19 cellular contexts compared by ENCODE assay signal in genomic region chr7:24916463-24917040, GRCh38.
DNase-seq lines count a peak whose midpoint lies in the region; ATAC-seq and TF ChIP-seq lines count a peak whose summit lies in the region.
"Had no signal": no experiment of that assay in that cellular context is flagged by ENCODE, and none has a peak within 500 bp of the region (broad histone marks: within the 10 kb centered on the region; RNA-seq: fewer than 3 reads in every experiment).

No MANE protein-coding gene starts in this region.

- H4K91ac ChIP-seq in IMR-90 (ENCODE audit: insufficient read depth, low read depth, low read length) = no peak overlapping the region

- no peaks in the 10 kb centered on the region for H3K9me3 Mint-ChIP-seq in activated T-cell treated with anti-CD3 and anti-CD28 coated beads, Interleukin-2, amount 50 U/mL, for 24 hours
- no peaks in the 10 kb centered on the region for H3K9me3 Mint-ChIP-seq in activated naive CD8-positive, alpha-beta T cell treated with anti-CD3 and anti-CD28 coated beads, Interleukin-2, amount 50 U/mL, for 24 hours
- no peaks in the 10 kb centered on the region for H3K9me3 Mint-ChIP-seq in stimulated activated memory B cell treated with anti-CD40 and anti-IgM and Interleukin-4, amounts not matched to agents 10 μg/mL and 1 μg/mL and 100 μg/mL, for 72 hours
- H3K9me3 Mint-ChIP-seq: nephron had no signal

- CTCF ChIA-PET in IMR-90 (lab: Yijun Ruan, JAX) = no interaction called here

- TF ChIP-seq RAD21 in IMR-90 (IDR thresholded peaks at IDR 0.05; ENCODE audit: low read length) = no peak

- dilution Hi-C loops in IMR-90 (cut with HindIII; ENCODE audit: low sequenced_read_pairs, unreplicated experiment) = no loop called here

- H3K23ac ChIP-seq in IMR-90 (ENCODE audit: low read depth, low read length) = no peak overlapping the region

- BruUV-seq in IMR-90 (replicated peaks; lab: Mats Ljungman, UMichigan) = no TSS peak

- peaks cover 93% of the 10 kb centered on the region for H3K4me1 Mint-ChIP-seq in activated T-cell treated with anti-CD3 and anti-CD28 coated beads, Interleukin-2, amount 50 U/mL, for 24 hours (ENCODE audit: low read depth)
- peaks cover 69% of the 10 kb centered on the region for H3K4me1 Mint-ChIP-seq in activated naive CD8-positive, alpha-beta T cell treated with anti-CD3 and anti-CD28 coated beads, Interleukin-2, amount 50 U/mL, for 24 hours
- peaks cover 97% of the 10 kb centered on the region for H3K4me1 Mint-ChIP-seq in stimulated activated memory B cell treated with anti-CD40 and anti-IgM and Interleukin-4, amounts not matched to agents 10 μg/mL and 1 μg/mL and 100 μg/mL, for 72 hours

- H3K4me3 Mint-ChIP-seq in activated T-cell treated with anti-CD3 and anti-CD28 coated beads, Interleukin-2, amount 50 U/mL, for 24 hours = peak overlapping the region; percentile 30
- H3K4me3 Mint-ChIP-seq in activated naive CD8-positive, alpha-beta T cell treated with anti-CD3 and anti-CD28 coated beads, Interleukin-2, amount 50 U/mL, for 24 hours = peak overlapping the region; percentile 46
- peak overlapping the region; percentile 2 for H3K4me3 Mint-ChIP-seq in stimulated activated memory B cell treated with anti-CD40 and anti-IgM and Interleukin-4, amounts not matched to agents 10 μg/mL and 1 μg/mL and 100 μg/mL, for 72 hours
- H3K4me3 Mint-ChIP-seq: CD14-positive monocyte, nephron had no signal

- no peak for TF ChIP-seq POLR2A in IMR-90 (IDR thresholded peaks at IDR 0.05; ENCODE audit: low read depth, low read length)

- no peak overlapping the region for H3K9ac ChIP-seq in IMR-90 (ENCODE audit: low read depth, low read length)
- H3K9ac ChIP-seq: parathyroid adenoma had no signal

- peak overlapping the region; percentile 7; the same call in 1 of the 2 replicates for H3K18ac ChIP-seq in IMR-90 (ENCODE audit: low read depth, low read length)

- H2BK20ac ChIP-seq in IMR-90 (ENCODE audit: low read depth, low read length) = no peak overlapping the region

- peaks cover 15% of the 10 kb centered on the region for H3K4me1 ChIP-seq in IMR-90 (ENCODE audit: control insufficient read depth, insufficient read depth, low read length)

- WGBS in IMR-90 (ENCODE audit: extremely low coverage in 2 of 2, insufficient read length in 1 of 2), 2 experiments = no CpG with 5 or more reads among the region's 4 CpGs

- H4K5ac ChIP-seq in IMR-90 (ENCODE audit: low read depth, low read length) = no peak overlapping the region

- H3K9me1 ChIP-seq in IMR-90 (ENCODE audit: insufficient read depth, low read length) = peaks cover 9% of the 10 kb centered on the region

- H3K36me3 Mint-ChIP-seq in activated T-cell treated with anti-CD3 and anti-CD28 coated beads, Interleukin-2, amount 50 U/mL, for 24 hours (ENCODE audit: low read depth) = peaks cover 30% of the 10 kb centered on the region
- H3K36me3 Mint-ChIP-seq in activated naive CD8-positive, alpha-beta T cell treated with anti-CD3 and anti-CD28 coated beads, Interleukin-2, amount 50 U/mL, for 24 hours (ENCODE audit: low read depth) = peaks cover 36% of the 10 kb centered on the region
- peaks cover 10% of the 10 kb centered on the region for H3K36me3 Mint-ChIP-seq in stimulated activated memory B cell treated with anti-CD40 and anti-IgM and Interleukin-4, amounts not matched to agents 10 μg/mL and 1 μg/mL and 100 μg/mL, for 72 hours
- H3K36me3 Mint-ChIP-seq: CD14-positive monocyte had no signal

- no peak overlapping the region for H2BK5ac ChIP-seq in IMR-90 (ENCODE audit: low read depth, low read length, poor library complexity, severe bottlenecking)

- H4K20me1 ChIP-seq in IMR-90 (ENCODE audit: insufficient read depth, low read length) = peaks cover 18% of the 10 kb centered on the region; the same call in 1 of the 2 replicates

- in situ Hi-C loops in IMR-90 (cut with MboI; ENCODE audit: low sequenced_read_pairs) = no loop called here

- DNase-seq in activated T-cell treated with anti-CD3 and anti-CD28 coated beads, Interleukin-2, amount 50 U/mL, for 24 hours = no peak
- DNase-seq in activated T-cell treated with anti-CD3 and anti-CD28 coated beads, Interleukin-2, amount 50 U/mL, for 1 hour = no peak
- no peak for DNase-seq in IMR-90
- DNase-seq in activated naive CD8-positive, alpha-beta T cell treated with anti-CD3 and anti-CD28 coated beads, Interleukin-2, amount 50 U/mL, for 24 hours = no peak
- DNase-seq: ACHN, head of caudate nucleus, KG1, NCI-H1930, NCI-H446 treated with DMSO at 0.1 percent for 48 hours, thyroid gland had no signal

- H3K27ac ChIP-seq in IMR-90 (ENCODE audit: insufficient read depth, low read length) = no peak overlapping the region
- H3K27ac ChIP-seq: parathyroid adenoma, thyroid gland had no signal

- no peak overlapping the region for H3K14ac ChIP-seq in IMR-90 (replicated peaks; ENCODE audit: low read depth, low read length)

- H2BK15ac ChIP-seq in IMR-90 (ENCODE audit: low read depth, low read length) = no peak overlapping the region

- H3K9me3 ChIP-seq in IMR-90 (ENCODE audit: control insufficient read depth, insufficient read depth, low read length) = no peaks in the 10 kb centered on the region
- H3K9me3 ChIP-seq: thyroid gland had no signal

- POLR2A ChIA-PET in IMR-90 (lab: Charles Lee; ENCODE audit: unreplicated experiment) = no interaction called here

- H2AFZ ChIP-seq in IMR-90 (replicated peaks; ENCODE audit: low read length, poor library complexity) = no peak overlapping the region
- H2AFZ ChIP-seq: parathyroid adenoma had no signal

- no peak overlapping the region for H3K4me2 ChIP-seq in IMR-90 (ENCODE audit: low read depth, low read length)

- ATAC-seq in IMR-90 (ENCODE audit: low read depth) = no peak
- peak; percentile 31 for ATAC-seq in activated naive CD8-positive, alpha-beta T cell treated with anti-CD3 and anti-CD28 coated beads, Interleukin-2, amount 50 U/mL, for 24 hours
- ATAC-seq in stimulated activated memory B cell treated with anti-CD40 and anti-IgM and Interleukin-4, amounts not matched to agents 10 μg/mL and 1 μg/mL and 100 μg/mL, for 72 hours = no peak
- no peak for ATAC-seq in HG02938 (IDR thresholded peaks at IDR 0.05; ENCODE audit: unreplicated experiment)
- ATAC-seq in HG03045 (IDR thresholded peaks at IDR 0.05; ENCODE audit: unreplicated experiment) = no peak
- no peak for ATAC-seq in GM18498 (IDR thresholded peaks at IDR 0.05; ENCODE audit: unreplicated experiment)
- ATAC-seq: left lobe of liver, sciatic nerve had no signal

- TF ChIP-seq CTCF in IMR-90 (conservative IDR thresholded peaks at IDR 0.05; ENCODE audit: low read depth, low read length) = no peak

- no peak overlapping the region for H3K4ac ChIP-seq in IMR-90 (ENCODE audit: low read depth, low read length)

- H2BK120ac ChIP-seq in IMR-90 (ENCODE audit: low read depth, low read length) = no peak overlapping the region

- peaks cover 56 to 69% of the 10 kb centered on the region in 2 experiments for H3K79me1 ChIP-seq in IMR-90 (ENCODE audit: low read depth in 1 of 2, low read length in 2 of 2)

- no peaks in the 10 kb centered on the region for H3K27me3 ChIP-seq in IMR-90 (ENCODE audit: control insufficient read depth, insufficient read depth, low read length)
- H3K27me3 ChIP-seq: thyroid gland had no signal

- peak overlapping the region; percentile 77 for H3K27ac Mint-ChIP-seq in activated T-cell treated with anti-CD3 and anti-CD28 coated beads, Interleukin-2, amount 50 U/mL, for 24 hours
- H3K27ac Mint-ChIP-seq in activated naive CD8-positive, alpha-beta T cell treated with anti-CD3 and anti-CD28 coated beads, Interleukin-2, amount 50 U/mL, for 24 hours = peak overlapping the region; percentile 81
- H3K27ac Mint-ChIP-seq in stimulated activated memory B cell treated with anti-CD40 and anti-IgM and Interleukin-4, amounts not matched to agents 10 μg/mL and 1 μg/mL and 100 μg/mL, for 72 hours = peak overlapping the region; percentile 71
- H3K27ac Mint-ChIP-seq: CD14-positive monocyte, nephron had no signal

- H3K4me3 ChIP-seq in IMR-90 (ENCODE audit: insufficient read depth, low read depth, low read length) = no peak overlapping the region
- H3K4me3 ChIP-seq: thyroid gland had no signal

- H3K36me3 ChIP-seq in IMR-90 (ENCODE audit: control insufficient read depth, insufficient read depth, low read length) = no peaks in the 10 kb centered on the region
- H3K36me3 ChIP-seq: thyroid gland had no signal

- no peak overlapping the region for H2AK5ac ChIP-seq in IMR-90 (ENCODE audit: low read depth, low read length)

- H4K8ac ChIP-seq in IMR-90 (ENCODE audit: low read depth in 2 of 2, low read length in 2 of 2) = no peak overlapping the region

- no peaks in the 10 kb centered on the region for H3K27me3 Mint-ChIP-seq in activated T-cell treated with anti-CD3 and anti-CD28 coated beads, Interleukin-2, amount 50 U/mL, for 24 hours
- no peaks in the 10 kb centered on the region for H3K27me3 Mint-ChIP-seq in activated naive CD8-positive, alpha-beta T cell treated with anti-CD3 and anti-CD28 coated beads, Interleukin-2, amount 50 U/mL, for 24 hours
- no peaks in the 10 kb centered on the region for H3K27me3 Mint-ChIP-seq in stimulated activated memory B cell treated with anti-CD40 and anti-IgM and Interleukin-4, amounts not matched to agents 10 μg/mL and 1 μg/mL and 100 μg/mL, for 72 hours

- intact Hi-C loops in IMR-90 (cut with micrococcal nuclease) = no loop called here

- no peak overlapping the region for H2AK9ac ChIP-seq in IMR-90 (replicated peaks; ENCODE audit: low read depth, low read length, poor library complexity)

- H3K56ac ChIP-seq in IMR-90 (ENCODE audit: extremely low read depth, insufficient read depth, low read length) = no peak overlapping the region

TF ChIP-seq in IMR-90, 13 proteins besides CTCF, POLR2A, EP300 and RAD21:
- TF ChIP-seq RCOR1 (IDR thresholded peaks at IDR 0.05; ENCODE audit: insufficient replicate concordance, low read length) (no peak), USF2 (IDR thresholded peaks at IDR 0.05; ENCODE audit: low read depth, low read length) (no peak), MAFK (IDR thresholded peaks at IDR 0.05; ENCODE audit: low read depth, low read length) (no peak), CHD1 (IDR thresholded peaks at IDR 0.05; ENCODE audit: low read depth, low read length) (no peak), RFX5 (IDR thresholded peaks at IDR 0.05; ENCODE audit: low read depth, low read length) (no peak), CEBPB (IDR thresholded peaks at IDR 0.05; ENCODE audit: low read depth, low read length) (no peak), MXI1 (IDR thresholded peaks at IDR 0.05; ENCODE audit: borderline replicate concordance, low read depth, low read length) (no peak)
